In genomic region chr2:121736140-121736461, GRCh38 we compare ENCODE assay signal across 9 cellular contexts. TPM values are rescaled to one million over a fixed set of nuclear protein-coding genes. Genes with fewer than 3 reads are reported as not detected.
DNase-seq lines count a peak whose midpoint lies in the region; ATAC-seq, FAIRE-seq and TF ChIP-seq lines count a peak whose summit lies in the region.
"Had no signal": no experiment of that assay in that cellular context is flagged by ENCODE, and none has a peak within 500 bp of the region (broad histone marks: within the 10 kb centered on the region; RNA-seq: fewer than 3 reads in every experiment).

No MANE protein-coding gene starts in this region.

- no peak for TF ChIP-seq RAD21 in HepG2 (CRISPR knock-in tag; IDR thresholded peaks at IDR 0.05)

- H3K27me3 Mint-ChIP-seq in activated T-cell treated with anti-CD3 and anti-CD28 coated beads, Interleukin-2, amount 50 U/mL, for 24 hours = no peaks in the 10 kb centered on the region
- no peaks in the 10 kb centered on the region for H3K27me3 Mint-ChIP-seq in activated naive CD8-positive, alpha-beta T cell treated with anti-CD3 and anti-CD28 coated beads for 36 hours

- H3K27me3 ChIP-seq in HepG2 (ENCODE audit: control insufficient read depth in 1 of 2, insufficient read depth in 2 of 2, low read length in 2 of 2) (peaks cover 2 to 20% of the 10 kb centered on the region in 2 experiments; a peak in 2 of 5 replicates), thyroid gland (no peaks in the 10 kb centered on the region)

- intact Hi-C loops in HepG2 (cut with micrococcal nuclease; ENCODE audit: unreplicated experiment) (loop anchor here (2.0 to 5.0 kb wide), 2 partner anchors 19 to 204 kb away; partner anchors contain the start of genes RNU4ATAC and TSN), thyroid gland (cut with DNase I) (loop anchor here (5.0 kb wide), 1 partner anchor 204 kb away; the partner anchor contains the start of gene RNU4ATAC)

- FAIRE-seq in HepG2 (lab: Jason Lieb, UNC) = no peak
- FAIRE-seq: G401.6 had no signal

- WGBS in HepG2 (ENCODE audit: low lambda C conversion rate) = under 1% methylated on average over 8 of the region's 8 CpGs
- 0 to 1% methylated on average over 8 of the region's 8 CpGs for WGBS in thyroid gland, 2 donors

- no peak for ATAC-seq in HepG2

- TF ChIP-seq EP300 in HepG2 (IDR thresholded peaks at IDR 0.05; ENCODE audit: low read depth in 2 of 2, low read length in 2 of 2) = no peak
- TF ChIP-seq EP300 in HepG2 (CRISPR knock-in tag; IDR thresholded peaks at IDR 0.05; ENCODE audit: borderline replicate concordance) = no peak

- peak overlapping the region; percentile 82 for H3K9ac ChIP-seq in HepG2 (ENCODE audit: insufficient read depth, low read depth, low read length)

- no peaks in the 10 kb centered on the region for H3K9me3 Mint-ChIP-seq in activated T-cell treated with anti-CD3 and anti-CD28 coated beads, Interleukin-2, amount 50 U/mL, for 24 hours
- H3K9me3 Mint-ChIP-seq in activated naive CD8-positive, alpha-beta T cell treated with anti-CD3 and anti-CD28 coated beads for 36 hours = no peaks in the 10 kb centered on the region

- peaks cover 55% of the 10 kb centered on the region for H3K36me3 Mint-ChIP-seq in activated T-cell treated with anti-CD3 and anti-CD28 coated beads, Interleukin-2, amount 50 U/mL, for 24 hours (ENCODE audit: low read depth)
- H3K36me3 Mint-ChIP-seq in activated naive CD8-positive, alpha-beta T cell treated with anti-CD3 and anti-CD28 coated beads for 36 hours = peaks cover 34% of the 10 kb centered on the region

- CTCF ChIA-PET in HepG2 (lab: Yijun Ruan, JAX; ENCODE audit: low intra/inter-chr PET ratio, low total read pairs) = no interaction called here

- no peak for TF ChIP-seq CTCF in HepG2 (CRISPR knock-in tag; IDR thresholded peaks at IDR 0.05)
- TF ChIP-seq CTCF in thyroid gland (IDR thresholded peaks at IDR 0.05) = no peak

- 0 out of 2 replicates have a peak, but pooled peaks cover 3% of the 10 kb centered on the region for H4K20me1 ChIP-seq in HepG2 (ENCODE audit: insufficient read depth, low read length)

- no peak overlapping the region for H2AFZ ChIP-seq in HepG2 (ENCODE audit: low read length)

- H3K4me3 ChIP-seq in HepG2 (replicated peaks in 1 of 3; ENCODE audit: insufficient read depth in 1 of 3, low read depth in 2 of 3, low read length in 3 of 3) (peak overlapping the region; percentile 87 to 100 (median 91)), thyroid gland (replicated peaks in 1 of 3) (peak overlapping the region; percentile 11 to 93 (median 83))

- H3K9me3 ChIP-seq in HepG2 (ENCODE audit: low read length) = no peaks in the 10 kb centered on the region
- no peaks in the 10 kb centered on the region for H3K9me3 ChIP-seq in thyroid gland

- peak overlapping the region; percentile 67 for H3K4me2 ChIP-seq in HepG2 (ENCODE audit: low read depth, low read length)

- BruUV-seq in HepG2 (replicated peaks; lab: Mats Ljungman, UMichigan) = TSS peak; percentile 70

- H3K36me3 ChIP-seq in HepG2 (replicated peaks in 1 of 2; ENCODE audit: control insufficient read depth in 1 of 2, insufficient read depth in 2 of 2, low read length in 2 of 2) (peaks cover 5 to 25% of the 10 kb centered on the region in 2 experiments), thyroid gland (peaks cover 6 to 8% of the 10 kb centered on the region in 2 donors)

- H3K4me1 Mint-ChIP-seq in activated T-cell treated with anti-CD3 and anti-CD28 coated beads, Interleukin-2, amount 50 U/mL, for 24 hours (ENCODE audit: low read depth) = peaks cover 50% of the 10 kb centered on the region
- peaks cover 41% of the 10 kb centered on the region for H3K4me1 Mint-ChIP-seq in activated naive CD8-positive, alpha-beta T cell treated with anti-CD3 and anti-CD28 coated beads for 36 hours

- peak overlapping the region; percentile 66 for H3K27ac ChIP-seq in HepG2 (ENCODE audit: extremely low read length, insufficient read depth, low read length)
- H3K27ac ChIP-seq in thyroid gland = peak overlapping the region in 2 of 3 donors; percentile 66 to 67

- peak overlapping the region; percentile 98 for H3K27ac Mint-ChIP-seq in activated T-cell treated with anti-CD3 and anti-CD28 coated beads, Interleukin-2, amount 50 U/mL, for 24 hours
- peak overlapping the region; percentile 95 for H3K27ac Mint-ChIP-seq in activated naive CD8-positive, alpha-beta T cell treated with anti-CD3 and anti-CD28 coated beads for 36 hours

- H3K79me2 ChIP-seq in HepG2 (ENCODE audit: insufficient read depth, low read length) = peaks cover 23% of the 10 kb centered on the region

- H3K4me3 Mint-ChIP-seq in activated T-cell treated with anti-CD3 and anti-CD28 coated beads, Interleukin-2, amount 50 U/mL, for 24 hours = peak overlapping the region; percentile 99
- peak overlapping the region; percentile 94 for H3K4me3 Mint-ChIP-seq in activated naive CD8-positive, alpha-beta T cell treated with anti-CD3 and anti-CD28 coated beads for 36 hours

- TF ChIP-seq POLR2A in HepG2 (IDR thresholded peaks at IDR 0.05; ENCODE audit: insufficient read depth in 1 of 2, low read depth in 2 of 2, low read length in 2 of 2) = no peak
- no peak for TF ChIP-seq POLR2A in thyroid gland (IDR thresholded peaks at IDR 0.05)

- no peak for DNase-seq in activated T-cell treated with anti-CD3 and anti-CD28 coated beads, Interleukin-2, amount 50 U/mL, for 24 hours
- DNase-seq in activated T-cell treated with anti-CD3 and anti-CD28 coated beads, Interleukin-2, amount 50 U/mL, for 1 hour = no peak
- no peak for DNase-seq in activated naive CD8-positive, alpha-beta T cell treated with anti-CD3 and anti-CD28 coated beads for 36 hours
- no peak for DNase-seq in HepG2 (ENCODE audit: low spot score)
- DNase-seq in thyroid gland = no peak
- no peak for DNase-seq in D341Med (ENCODE audit: low spot score)
- DNase-seq in NCI-H69 (lab: John Stamatoyannopoulos, UW) = no peak
- DNase-seq in activated CD4-positive, alpha-beta T cell treated with anti-CD3 and anti-CD28 coated beads for 4 hours = no peak

- in situ Hi-C loops in HepG2 (cut with HindIII; ENCODE audit: extremely low pct_ligation_motif_present, low pct_unique_long_range_greater_than_20kb) = no loop called here

- H3K4me1 ChIP-seq in HepG2 (ENCODE audit: insufficient read depth, low read length) = peaks cover 27% of the 10 kb centered on the region
- H3K4me1 ChIP-seq in thyroid gland = peaks cover 4 to 5% of the 10 kb centered on the region in 2 donors

- POLR2A ChIA-PET in HepG2 (lab: Yijun Ruan, JAX) = interaction anchor here (0.6 to 4.1 kb wide), 14 partner anchors 9 to 206 kb away, joined by 3 to 44 read pairs (median 7); partner anchors contain the start of genes CLASP1, RNU4ATAC and TSN

RNA-seq across cellular contexts. Expression of gene NIFK, which starts 0.6 kb away (rescaled TPM):
- 100 to 1,000 TPM; 186 to 202 TPM for total RNA-seq in activated naive CD8-positive, alpha-beta T cell treated with anti-CD3 and anti-CD28 coated beads for 36 hours
- total RNA-seq in HepG2 (2016; rRNA removed; fragmentation: Illumina TruSeq; extraction: Trizol) (105 and 178 TPM in 2 replicates), thyroid gland (10 to 100 TPM; 19.1 to 72.2 (median 35.4) TPM)
- 18.3 and 18.6 TPM in 2 replicates for total RNA-seq in HepG2 (2016; cell fraction: cytosol; rRNA removed; fragmentation: Illumina TruSeq; extraction: Trizol; ENCODE audit: low read depth)
- 106 and 182 TPM in 2 replicates for total RNA-seq in HepG2 (2016; cell fraction: insoluble cytoplasmic fraction; rRNA removed; fragmentation: Illumina TruSeq; extraction: Trizol)
- 33.2 and 34.0 TPM in 2 replicates for total RNA-seq in HepG2 (2016; cell fraction: membrane; rRNA removed; fragmentation: Illumina TruSeq; extraction: Trizol)
- total RNA-seq in HepG2 (2016; cell fraction: nucleus; rRNA removed; fragmentation: Illumina TruSeq; extraction: Trizol) = 39.8 and 54.5 TPM in 2 replicates
- polyA plus RNA-seq in HepG2 (2011; rRNA removed) = 14.9 and 19.6 TPM in 2 replicates
- 9.0 and 13.7 TPM in 2 replicates for polyA plus RNA-seq in HepG2 (2011; cell fraction: cytosol; rRNA removed)
- polyA plus RNA-seq in HepG2 (2011; cell fraction: nucleus; rRNA removed) = 5.2 and 12.4 TPM in 2 replicates
- polyA plus RNA-seq in HepG2 (2012) = 39.3 and 65.4 TPM in 2 replicates
- 14.4 and 19.1 TPM in 2 replicates for polyA plus RNA-seq in HepG2 (2016; cell fraction: cytosol; fragmentation: Illumina TruSeq; extraction: Trizol; ENCODE audit: low read depth)
- polyA plus RNA-seq in HepG2 (2016; cell fraction: insoluble cytoplasmic fraction; fragmentation: Illumina TruSeq; extraction: Trizol; ENCODE audit: low read depth) = 191 and 215 TPM in 2 replicates
- polyA plus RNA-seq in HepG2 (2016; cell fraction: membrane; fragmentation: Illumina TruSeq; extraction: Trizol; ENCODE audit: low read depth) = 25.3 and 26.0 TPM in 2 replicates
- 82.1 and 84.7 TPM in 2 replicates for polyA plus RNA-seq in HepG2 (2016; cell fraction: nucleus; fragmentation: Illumina TruSeq; extraction: Trizol; ENCODE audit: insufficient read depth, low read depth)
- polyA minus RNA-seq in HepG2 (2011; rRNA and poly(A)+ RNA removed; ENCODE audit: low replicate concordance) = 9.1 and 13.2 TPM in 2 replicates
- 8.3 and 8.9 TPM in 2 replicates for polyA minus RNA-seq in HepG2 (2011; cell fraction: cytosol; rRNA and poly(A)+ RNA removed)
- 15.1 and 22.1 TPM in 2 replicates for polyA minus RNA-seq in HepG2 (2011; cell fraction: nucleus; rRNA and poly(A)+ RNA removed)

RNA-seq across cellular contexts. Expression of gene TSN, which starts 19.4 kb away (rescaled TPM):
- 10 to 100 TPM; 94.8 to 99.5 TPM for total RNA-seq in activated naive CD8-positive, alpha-beta T cell treated with anti-CD3 and anti-CD28 coated beads for 36 hours
- total RNA-seq in HepG2 (2016; rRNA removed; fragmentation: Illumina TruSeq; extraction: Trizol) = 115 and 159 TPM in 2 replicates
- 17.2 and 22.2 TPM in 2 replicates for total RNA-seq in HepG2 (2016; cell fraction: cytosol; rRNA removed; fragmentation: Illumina TruSeq; extraction: Trizol; ENCODE audit: low read depth)
- total RNA-seq in HepG2 (2016; cell fraction: insoluble cytoplasmic fraction; rRNA removed; fragmentation: Illumina TruSeq; extraction: Trizol) = 120 and 171 TPM in 2 replicates
- 42.8 and 45.0 TPM in 2 replicates for total RNA-seq in HepG2 (2016; cell fraction: membrane; rRNA removed; fragmentation: Illumina TruSeq; extraction: Trizol)
- total RNA-seq in HepG2 (2016; cell fraction: nucleus; rRNA removed; fragmentation: Illumina TruSeq; extraction: Trizol) = 62.1 and 67.2 TPM in 2 replicates
- polyA plus RNA-seq in HepG2 (2011; rRNA removed) = 45.0 and 56.4 TPM in 2 replicates
- polyA plus RNA-seq in HepG2 (2011; cell fraction: cytosol; rRNA removed) = 33.3 and 47.8 TPM in 2 replicates
- polyA plus RNA-seq in HepG2 (2011; cell fraction: nucleus; rRNA removed) = 11.7 and 15.2 TPM in 2 replicates
- 45.8 and 66.2 TPM in 2 replicates for polyA plus RNA-seq in HepG2 (2012)
- polyA plus RNA-seq in HepG2 (2016; cell fraction: cytosol; fragmentation: Illumina TruSeq; extraction: Trizol; ENCODE audit: low read depth) = 9.2 and 9.7 TPM in 2 replicates
- polyA plus RNA-seq in HepG2 (2016; cell fraction: insoluble cytoplasmic fraction; fragmentation: Illumina TruSeq; extraction: Trizol; ENCODE audit: low read depth) = 138 and 143 TPM in 2 replicates
- 24.1 and 24.3 TPM in 2 replicates for polyA plus RNA-seq in HepG2 (2016; cell fraction: membrane; fragmentation: Illumina TruSeq; extraction: Trizol; ENCODE audit: low read depth)
- 77.1 and 79.4 TPM in 2 replicates for polyA plus RNA-seq in HepG2 (2016; cell fraction: nucleus; fragmentation: Illumina TruSeq; extraction: Trizol; ENCODE audit: insufficient read depth, low read depth)
- 36.2 and 43.1 TPM in 2 replicates for polyA minus RNA-seq in HepG2 (2011; rRNA and poly(A)+ RNA removed; ENCODE audit: low replicate concordance)
- polyA minus RNA-seq in HepG2 (2011; cell fraction: cytosol; rRNA and poly(A)+ RNA removed) = 47.0 and 54.1 TPM in 2 replicates
- 51.5 and 60.0 TPM in 2 replicates for polyA minus RNA-seq in HepG2 (2011; cell fraction: nucleus; rRNA and poly(A)+ RNA removed)
- total RNA-seq in thyroid gland = 10 to 100 TPM; 41.4 to 50.8 (median 43.0) TPM
